ENCODE assay signal across 8 cellular contexts in genomic region chr3:49673715-49674490, GRCh38. TPM values are rescaled to one million over a fixed set of nuclear protein-coding genes. Genes with fewer than 3 reads are reported as not detected.
DNase-seq lines count a peak whose midpoint lies in the region; ATAC-seq and TF ChIP-seq lines count a peak whose summit lies in the region.

TSS of gene APEH (plus strand) at chr3:49674351. CDS start at chr3:49674402, 51 bp downstream.

- no peaks in the 10 kb centered on the region for H3K27me3 Mint-ChIP-seq in chondrocyte (ENCODE audit: low read depth)

- no peak for TF ChIP-seq CTCF in VCaP (conservative IDR thresholded peaks at IDR 0.05)
- no peak for TF ChIP-seq CTCF in chondrocyte (IDR thresholded peaks at IDR 0.05)

- peak within 1 kb of the TSS; percentile 90 for H3K4me3 Mint-ChIP-seq in chondrocyte (ENCODE audit: unreplicated experiment)

- ATAC-seq in HG03196 (IDR thresholded peaks at IDR 0.05; ENCODE audit: unreplicated experiment) (peak; percentile 69), left lobe of liver (peak; percentile 80)

- H3K27ac ChIP-seq in VCaP: peak within 1 kb of the TSS; percentile 97

- peak within 1 kb of the TSS; percentile 99 for H3K27ac Mint-ChIP-seq in chondrocyte (ENCODE audit: unreplicated experiment)

- peaks cover 7% of the 10 kb centered on the region for H3K36me3 Mint-ChIP-seq in chondrocyte (ENCODE audit: low read depth)

- DNase-seq in activated CD4-positive, CD25-positive, alpha-beta regulatory T cell treated with anti-CD3 and anti-CD28 coated beads, Interleukin-2, amount 50 U/mL, for 16 hours (ENCODE audit: low read depth, low spot score): peak; percentile 94
- no peak for DNase-seq in activated CD4-positive, CD25-positive, alpha-beta regulatory T cell (lab: John Stamatoyannopoulos, UW)
- DNase-seq in chondrocyte (ENCODE audit: low spot score) (no peak), left lobe of liver (ENCODE audit: low spot score) (peak; percentile 98), NCI-H2196 treated with DMSO at 0.1 percent for 48 hours (lab: John Stamatoyannopoulos, UW; ENCODE audit: unreplicated experiment) (no peak)
- DNase-seq in stimulated activated CD4-positive, alpha-beta T cell treated with anti-CD3 and anti-CD28 coated beads, Interleukin-4, amount 100 ng/mL, for 1 hour: peak; percentile 98

- H3K4me1 Mint-ChIP-seq in chondrocyte (ENCODE audit: low read depth): peaks cover 18% of the 10 kb centered on the region

- no peaks in the 10 kb centered on the region for H3K9me3 Mint-ChIP-seq in chondrocyte (ENCODE audit: low read depth)

RNA-seq across cellular contexts. Expression of gene APEH, which starts in this region (rescaled TPM):
- total RNA-seq in chondrocyte: 64.5 to 72.0 TPM (median 69.8 TPM) in 3 replicates
- 74.4 TPM for total RNA-seq in left lobe of liver

Comparison
In these comparisons a context has a peak if more than half of its experiments do, and no peak if none do; other contexts are left out.
1. DNase-seq: peak in activated CD4-positive, CD25-positive, alpha-beta regulatory T cell treated with anti-CD3 and anti-CD28 coated beads, Interleukin-2, amount 50 U/mL, for 16 hours (single experiment), left lobe of liver (single experiment) and stimulated activated CD4-positive, alpha-beta T cell treated with anti-CD3 and anti-CD28 coated beads, Interleukin-4, amount 100 ng/mL, for 1 hour (single experiment); none in activated CD4-positive, CD25-positive, alpha-beta regulatory T cell (0 of 4), chondrocyte (single experiment) and NCI-H2196 treated with DMSO at 0.1 percent for 48 hours (single experiment).